In the genomic region with DNA sequence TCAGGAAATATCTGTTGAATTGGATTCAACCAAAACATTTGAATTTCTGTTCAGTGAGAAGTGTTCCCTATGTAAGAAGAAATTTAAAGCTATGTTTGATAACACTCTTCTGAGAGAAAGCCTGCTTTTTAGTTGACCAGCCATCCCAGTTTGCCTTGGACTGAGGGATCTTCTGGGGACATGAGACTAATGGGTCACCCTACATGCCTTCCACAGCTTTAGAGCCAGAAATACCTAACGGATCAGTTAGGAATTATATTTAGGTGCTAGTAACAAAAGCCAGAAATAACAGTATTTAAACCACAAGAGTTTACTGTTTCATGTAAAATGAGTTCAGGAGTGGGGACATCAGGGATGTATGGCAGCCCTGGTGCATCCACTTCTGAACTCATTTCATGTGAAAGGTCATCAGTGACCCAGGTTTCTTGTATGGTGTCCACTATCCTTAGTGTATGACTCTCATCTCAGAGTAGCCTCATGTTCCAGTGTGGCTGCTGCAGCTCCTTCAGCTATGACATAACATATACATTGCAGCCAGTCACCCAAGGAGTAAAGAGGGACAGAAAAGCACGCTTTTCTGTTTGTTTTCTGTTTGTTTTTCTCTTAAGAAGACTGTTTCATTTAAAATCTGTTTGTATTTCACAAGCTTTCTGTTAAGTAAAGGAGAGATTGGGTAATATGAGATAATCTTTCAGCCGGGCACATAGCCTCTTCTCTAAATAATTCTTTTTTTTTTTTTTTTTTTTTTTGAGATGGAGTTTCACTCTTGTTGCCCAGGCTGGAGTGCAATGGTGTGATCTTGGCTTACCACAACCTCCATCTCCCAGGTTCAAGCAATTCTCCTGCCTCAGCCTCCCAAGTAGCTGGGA, we compare ENCODE assay signal across 32 cellular contexts.
"Had no signal": no experiment of that assay in that cellular context is flagged by ENCODE, and none has a peak within 500 bp of the region (broad histone marks: within the 10 kb centered on the region; RNA-seq: fewer than 3 reads in every experiment).

No MANE protein-coding gene starts in this region.

- H2AFZ ChIP-seq: PC-9 had no signal

- H3K4me1 ChIP-seq: SJSA1 had no signal

- H3K36me3 ChIP-seq: MG63, SJSA1 had no signal

- H3K27me3 ChIP-seq: MG63, SJSA1 had no signal

- DNase-seq: Kasumi-1, MG63, NCI-H1048, NCI-H1092 treated with DMSO at 0.1 percent for 48 hours, NCI-H1105 treated with DMSO at 0.1 percent for 48 hours, NCI-H1417, NCI-H1436, NCI-H146, NCI-H1694, NCI-H187, NCI-H1930, NCI-H2029 treated with DMSO at 0.1 percent for 48 hours, NCI-H2081 treated with DMSO at 0.1 percent for 48 hours, NCI-H2107, NCI-H2171, NCI-H226, NCI-H446 treated with DMSO at 0.1 percent for 48 hours, NCI-H510A, NCI-H524, NCI-H526, NCI-H69, NCI-H748 treated with DMSO at 0.1 percent for 48 hours, NCI-H82, PC-9, SHP77 treated with DMSO at 0.1 percent for 48 hours, SK-N-SH, SW 1271 had no signal

- H3K27ac ChIP-seq: KMS-11, PC-9, RWPE1, SJSA1 had no signal

- H3K9me3 ChIP-seq: MG63, SJSA1, SK-N-SH had no signal

- H3K4me2 ChIP-seq: KMS-11, PC-9, SK-N-SH had no signal

- H3K9ac ChIP-seq: KMS-11, SK-N-SH had no signal

- H3K4me3 ChIP-seq: MG63, PC-9, SJSA1 had no signal

- ATAC-seq: Panc1, Right ventricle myocardium inferior had no signal
